In the genomic region with DNA sequence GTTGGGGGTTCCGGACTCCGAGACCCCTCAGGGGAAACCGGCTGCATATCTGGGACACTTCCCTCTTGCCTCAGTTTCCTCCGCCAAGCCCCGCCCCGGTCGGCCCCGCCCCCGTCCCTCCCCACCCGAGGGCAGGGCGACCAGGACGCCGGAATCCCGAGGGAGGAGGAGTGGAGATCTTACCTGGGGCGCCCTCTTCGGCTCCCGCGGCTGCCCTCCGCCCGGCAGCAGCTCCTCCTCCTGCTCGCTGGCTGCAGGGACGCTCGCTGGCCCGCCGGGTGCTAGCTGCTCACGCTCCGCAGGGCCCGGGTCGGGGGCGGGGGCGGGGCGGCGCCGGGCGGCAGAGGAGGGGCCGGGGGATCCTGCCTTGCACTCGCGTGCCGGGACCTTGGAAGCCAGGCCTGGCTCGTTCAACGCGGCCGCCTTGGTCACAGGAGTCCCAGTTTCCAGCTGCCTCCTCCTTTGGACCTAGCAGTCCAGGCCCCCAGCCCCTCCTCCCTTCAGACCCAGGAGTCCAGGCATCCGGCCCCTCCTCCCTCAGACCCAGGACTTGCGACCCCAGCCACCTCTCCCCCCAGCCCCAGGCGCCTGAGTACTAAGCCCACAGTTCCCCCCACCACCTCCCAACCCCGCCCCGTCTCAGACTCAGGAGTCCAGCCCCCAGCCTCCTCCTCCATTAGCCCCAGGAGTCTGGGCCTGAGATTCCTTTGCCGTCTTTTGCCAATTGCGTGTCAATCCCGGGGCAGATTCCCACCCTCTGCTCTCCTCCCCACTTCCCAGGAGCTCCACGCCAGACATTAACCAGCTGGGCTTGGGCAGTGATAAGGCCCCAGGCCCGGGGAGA, we compare ENCODE assay signal across 8 cellular contexts. TPM values are rescaled to one million over a fixed set of nuclear protein-coding genes. Genes with fewer than 3 reads are reported as not detected.
DNase-seq lines count a peak whose midpoint lies in the region; ATAC-seq and TF ChIP-seq lines count a peak whose summit lies in the region.

A gene with protein sequence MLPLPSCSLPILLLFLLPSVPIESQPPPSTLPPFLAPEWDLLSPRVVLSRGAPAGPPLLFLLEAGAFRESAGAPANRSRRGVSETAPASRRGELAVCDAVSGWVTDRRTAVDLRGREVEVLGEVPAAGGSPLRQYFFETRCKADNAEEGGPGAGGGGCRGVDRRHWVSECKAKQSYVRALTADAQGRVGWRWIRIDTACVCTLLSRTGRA (minus strand): TSS at position 51 of the 844 bp plus-strand sequence. CDS start 2,821 bp downstream, outside the sequence.

- no peak for TF ChIP-seq CTCF in omental fat pad (IDR thresholded peaks at IDR 0.05)

- ATAC-seq in omental fat pad (ENCODE audit: low FRiP score) (peak; percentile 49), GM21737 (IDR thresholded peaks at IDR 0.05; ENCODE audit: unreplicated experiment) (no peak)

- DNase-seq in D341Med (ENCODE audit: low spot score) (peak; percentile 73), NCI-H2196 (lab: John Stamatoyannopoulos, UW; ENCODE audit: unreplicated experiment) (peak; percentile 22), epithelial cell of prostate (ENCODE audit: low read depth, low spot score) (no peak), omental fat pad (ENCODE audit: low spot score) (no peak), medulla oblongata (ENCODE audit: extremely low spot score) (no peak), OCI-M2 (lab: John Stamatoyannopoulos, UW; ENCODE audit: unreplicated experiment) (no peak), NCI-H128 (lab: John Stamatoyannopoulos, UW; ENCODE audit: unreplicated experiment) (no peak)

- peak within 1 kb of the TSS; percentile 92 for H3K27ac ChIP-seq in epithelial cell of prostate

RNA-seq across cellular contexts. Expression of the gene that starts here (rescaled TPM):
- under 1 TPM in 1 of 4 donors, not detected in 3; 0.84 TPM for total RNA-seq in omental fat pad

Comparison
In these comparisons a context has a peak if more than half of its experiments do, and no peak if none do; other contexts are left out.
1. Peak in ATAC-seq in omental fat pad; RNA of the gene not detected or under 1 TPM.
2. DNase-seq: peak in D341Med (single experiment) and NCI-H2196 (single experiment); none in epithelial cell of prostate (single experiment), omental fat pad (single experiment), medulla oblongata (single experiment), OCI-M2 (single experiment) and NCI-H128 (single experiment).